Comparison of ENCODE assay signal across 18 cellular contexts in the genomic region with DNA sequence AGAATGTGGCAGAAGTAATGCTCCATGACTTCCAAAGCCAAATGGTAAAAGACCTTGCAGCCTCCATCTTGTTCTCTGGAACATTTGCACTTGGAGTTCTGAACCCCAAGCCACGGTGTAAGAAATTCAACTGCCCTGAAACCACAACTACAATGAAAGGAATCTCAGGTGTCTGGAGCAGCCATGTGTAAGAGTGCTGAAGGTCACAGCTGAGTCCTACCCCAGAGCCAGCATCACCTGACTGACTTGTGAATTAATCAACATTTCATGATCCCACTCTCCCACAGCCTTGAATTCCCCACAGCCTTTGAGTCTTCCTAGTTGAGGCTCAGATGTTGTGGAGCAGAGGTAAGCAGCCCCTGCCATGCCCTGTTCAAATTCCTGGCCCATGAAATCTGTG.
"Had no signal": no experiment of that assay in that cellular context is flagged by ENCODE, and none has a peak within 500 bp of the region (broad histone marks: within the 10 kb centered on the region; RNA-seq: fewer than 3 reads in every experiment).

No MANE protein-coding gene starts in this region.

- H3K36me3 ChIP-seq: heart left ventricle, left ventricle myocardium inferior, lower lobe of right lung, prostate gland, right lobe of liver, spleen, tibial artery, upper lobe of right lung, vagina had no signal

- DNase-seq: erythroblast; heart left ventricle; hippocampal formation; left ventricle myocardium inferior; lower lobe of right lung; mesenchymal stem cell; naive B cell; retina; right lobe of liver; spleen; stimulated activated CD4-positive, alpha-beta T cell treated with anti-CD3 and anti-CD28 coated beads, Interleukin-15, amount 100 ng/mL, for 24 hours; stimulated activated CD4-positive, alpha-beta T cell treated with anti-CD3 and anti-CD28 coated beads, Interleukin-1b, Interleukin-23, amount 100 ng/mL, for 48 hours; stimulated activated CD4-positive, alpha-beta T cell treated with anti-CD3 and anti-CD28 coated beads, Interleukin-4, amount 100 ng/mL, for 24 hours; tibial artery; upper lobe of right lung had no signal

- H3K27ac ChIP-seq: heart left ventricle, left ventricle myocardium inferior, lower lobe of right lung, parathyroid adenoma, prostate gland, right lobe of liver, spleen, tibial artery, upper lobe of right lung, vagina had no signal

- H3K9me3 ChIP-seq: heart left ventricle, left ventricle myocardium inferior, lower lobe of right lung, prostate gland, right lobe of liver, spleen, tibial artery, upper lobe of right lung, vagina had no signal

- H2AFZ ChIP-seq: parathyroid adenoma had no signal

- H3K4me1 ChIP-seq: left ventricle myocardium inferior, lower lobe of right lung, parathyroid adenoma, prostate gland, right lobe of liver, spleen, tibial artery, upper lobe of right lung had no signal

- H3K27me3 ChIP-seq: heart left ventricle, right lobe of liver, tibial artery, upper lobe of right lung, vagina had no signal

- H3K9ac ChIP-seq: parathyroid adenoma had no signal

- H3K79me2 ChIP-seq: parathyroid adenoma had no signal

- H3K4me3 ChIP-seq: heart left ventricle, left ventricle myocardium inferior, lower lobe of right lung, prostate gland, right lobe of liver, spleen, tibial artery, upper lobe of right lung, vagina had no signal
